Comparison of ENCODE assay signal across 24 cellular contexts in genomic region chr2:27711804-27712203, GRCh38. TPM values are rescaled to one million over a fixed set of nuclear protein-coding genes. Genes with fewer than 3 reads are reported as not detected.
A peak's percentile ranks its signal among the peaks of the same experiment; 100 is the strongest.
DNase-seq lines count a peak whose midpoint lies in the region; ATAC-seq, FAIRE-seq and TF ChIP-seq lines count a peak whose summit lies in the region.
"Had no signal": no experiment of that assay in that cellular context is flagged by ENCODE, and none has a peak within 500 bp of the region (broad histone marks: within the 10 kb centered on the region; RNA-seq: fewer than 3 reads in every experiment).

No MANE protein-coding gene starts in this region.

- H2BK15ac ChIP-seq in IMR-90 (ENCODE audit: low read depth, low read length): no peak overlapping the region; the same call in 2 of the 3 replicates

- peaks cover 2 to 3% of the 10 kb centered on the region in 2 experiments; a peak in 1 of 4 replicates for H3K79me1 ChIP-seq in IMR-90 (ENCODE audit: low read depth in 1 of 2, low read length in 2 of 2)

- peak overlapping the region; percentile 43 for H3K27ac Mint-ChIP-seq in activated naive CD4-positive, alpha-beta T cell treated with anti-CD3 and anti-CD28 coated beads for 36 hours
- H3K27ac Mint-ChIP-seq in activated naive CD4-positive, alpha-beta T cell treated with anti-CD3 and anti-CD28 coated beads, Interleukin-2, amount 50 U/mL, for 72 hours: no peak overlapping the region
- H3K27ac Mint-ChIP-seq: CD4-positive, alpha-beta T cell had no signal

- H3K4me2 ChIP-seq in IMR-90 (ENCODE audit: low read depth, low read length) (no peak overlapping the region), HepG2 (ENCODE audit: low read depth, low read length) (no peak overlapping the region)

- H3K4me3 ChIP-seq in IMR-90 (ENCODE audit: insufficient read depth, low read depth, low read length) (no peak overlapping the region), left lung (no peak overlapping the region), upper lobe of right lung (no peak overlapping the region), HepG2 (replicated peaks in 1 of 3; ENCODE audit: insufficient read depth in 1 of 3, low read depth in 2 of 3, low read length in 3 of 3) (no peak overlapping the region)
- H3K4me3 ChIP-seq: K562, SJCRH30 had no signal

- CTCF ChIA-PET in activated naive CD4-positive, alpha-beta T cell treated with anti-CD3 and anti-CD28 coated beads for 36 hours (lab: Charles Lee): interaction anchor here (0.7 to 3.8 kb wide), 3 partner anchors 8 to 259 kb away, joined by 3 to 24 read pairs (median 15); no protein-coding TSS in a partner anchor
- CTCF ChIA-PET in IMR-90 (lab: Yijun Ruan, JAX): interaction anchor here (1.0 kb wide), 1 partner anchor 8 kb away, joined by 3 read pairs; no protein-coding TSS in a partner anchor
- CTCF ChIA-PET in HepG2 (lab: Yijun Ruan, JAX; ENCODE audit: low intra/inter-chr PET ratio, low total read pairs): no interaction called here

- H3K9me3 Mint-ChIP-seq in activated naive CD4-positive, alpha-beta T cell treated with anti-CD3 and anti-CD28 coated beads for 36 hours: no peaks in the 10 kb centered on the region
- no peaks in the 10 kb centered on the region for H3K9me3 Mint-ChIP-seq in activated naive CD4-positive, alpha-beta T cell treated with anti-CD3 and anti-CD28 coated beads, Interleukin-2, amount 50 U/mL, for 72 hours
- H3K9me3 Mint-ChIP-seq: CD4-positive, alpha-beta T cell had no signal

- dilution Hi-C loops in IMR-90 (cut with HindIII; ENCODE audit: low sequenced_read_pairs, unreplicated experiment): no loop called here

- DNase-seq in activated naive CD4-positive, alpha-beta T cell treated with anti-CD3 and anti-CD28 coated beads for 36 hours: no peak
- DNase-seq in activated naive CD4-positive, alpha-beta T cell treated with anti-CD3 and anti-CD28 coated beads, Interleukin-2, amount 50 U/mL, for 72 hours (ENCODE audit: low spot score in 2 of 2): no peak
- DNase-seq in IMR-90 (no peak), left lung (no peak), upper lobe of right lung (no peak), hypothalamus (lab: John Stamatoyannopoulos, UW) (no peak), HepG2 (ENCODE audit: low spot score) (no peak)
- DNase-seq in activated T-cell treated with anti-CD3 and anti-CD28 coated beads, Interleukin-2, amount 50 U/mL, for 1 hour: no peak
- DNase-seq: 8988T; BE2C; Caco-2; CD4-positive, alpha-beta T cell; GOT3; NCI-H1105 treated with DMSO at 0.1 percent for 48 hours; NCI-H1694; NCI-H2081 treated with DMSO at 0.1 percent for 48 hours; NCI-H226; NCI-H524 treated with DMSO at 0.1 percent for 48 hours; PC-3; SJCRH30 had no signal

- H3K27me3 ChIP-seq in IMR-90 (ENCODE audit: control insufficient read depth, insufficient read depth, low read length): no peaks in the 10 kb centered on the region
- peaks cover 0 to 21% of the 10 kb centered on the region in 2 donors for H3K27me3 ChIP-seq in left lung
- H3K27me3 ChIP-seq in upper lobe of right lung: no peaks in the 10 kb centered on the region
- H3K27me3 ChIP-seq in HepG2 (ENCODE audit: control insufficient read depth in 1 of 2, insufficient read depth in 2 of 2, low read length in 2 of 2): peaks cover 5 to 15% of the 10 kb centered on the region in 2 experiments; a peak in 4 of 5 replicates
- H3K27me3 ChIP-seq: BE2C, SJCRH30 had no signal

- no peak overlapping the region for H4K8ac ChIP-seq in IMR-90 (ENCODE audit: low read depth in 2 of 2, low read length in 2 of 2)

- H3K36me3 Mint-ChIP-seq in activated naive CD4-positive, alpha-beta T cell treated with anti-CD3 and anti-CD28 coated beads for 36 hours (ENCODE audit: low read depth): no peaks in the 10 kb centered on the region
- H3K36me3 Mint-ChIP-seq in activated naive CD4-positive, alpha-beta T cell treated with anti-CD3 and anti-CD28 coated beads, Interleukin-2, amount 50 U/mL, for 72 hours: no peaks in the 10 kb centered on the region

- H2AFZ ChIP-seq in IMR-90 (replicated peaks; ENCODE audit: low read length, poor library complexity): peak overlapping the region; percentile 54
- H2AFZ ChIP-seq in HepG2 (ENCODE audit: low read length): no peak overlapping the region

- POLR2A ChIA-PET in IMR-90 (lab: Charles Lee; ENCODE audit: unreplicated experiment) (no interaction called here), HepG2 (lab: Yijun Ruan, JAX) (interaction anchor here (1.0 to 1.9 kb wide), 3 partner anchors 8 to 41 kb away, joined by 4 to 6 read pairs (median 4); no protein-coding TSS in a partner anchor)

- no peak for TF ChIP-seq CTCF in IMR-90 (conservative IDR thresholded peaks at IDR 0.05; ENCODE audit: low read depth, low read length)
- no peak for TF ChIP-seq CTCF in left lung (IDR thresholded peaks at IDR 0.05)
- no peak for TF ChIP-seq CTCF in upper lobe of right lung (IDR thresholded peaks at IDR 0.05)
- TF ChIP-seq CTCF in HepG2 (CRISPR knock-in tag; IDR thresholded peaks at IDR 0.05): no peak

- no peak for ATAC-seq in activated naive CD4-positive, alpha-beta T cell treated with anti-CD3 and anti-CD28 coated beads, Interleukin-2, amount 50 U/mL, for 72 hours
- ATAC-seq in IMR-90 (ENCODE audit: low read depth) (no peak), left lung (peak; percentile 76), upper lobe of right lung (peak; percentile 47), HepG2 (no peak)
- ATAC-seq: HCT116, K562, PC-3 had no signal

- H3K4me1 ChIP-seq in IMR-90 (ENCODE audit: control insufficient read depth, insufficient read depth, low read length): peaks cover 5% of the 10 kb centered on the region
- peaks cover 18 to 40% of the 10 kb centered on the region in 2 donors for H3K4me1 ChIP-seq in left lung
- H3K4me1 ChIP-seq in upper lobe of right lung: peaks cover 12% of the 10 kb centered on the region
- peaks cover 53% of the 10 kb centered on the region for H3K4me1 ChIP-seq in HepG2 (ENCODE audit: insufficient read depth, low read length)

- FAIRE-seq in HepG2 (lab: Jason Lieb, UNC): no peak
- FAIRE-seq: GM12891, K562 had no signal

- BruUV-seq in IMR-90 (replicated peaks; lab: Mats Ljungman, UMichigan) (no TSS peak), HepG2 (replicated peaks; lab: Mats Ljungman, UMichigan) (no TSS peak)

- TF ChIP-seq RAD21 in IMR-90 (IDR thresholded peaks at IDR 0.05; ENCODE audit: low read length) (no peak), HepG2 (CRISPR knock-in tag; IDR thresholded peaks at IDR 0.05) (no peak)

- no peak overlapping the region for H2AK9ac ChIP-seq in IMR-90 (replicated peaks; ENCODE audit: low read depth, low read length, poor library complexity)

- H3K4me1 Mint-ChIP-seq in activated naive CD4-positive, alpha-beta T cell treated with anti-CD3 and anti-CD28 coated beads for 36 hours (ENCODE audit: low read depth): peaks cover 27% of the 10 kb centered on the region

- H4K91ac ChIP-seq in IMR-90 (ENCODE audit: insufficient read depth, low read depth, low read length): no peak overlapping the region

- H3K14ac ChIP-seq in IMR-90 (replicated peaks; ENCODE audit: low read depth, low read length): no peak overlapping the region

- H3K79me2 ChIP-seq in HepG2 (ENCODE audit: insufficient read depth, low read length): no peaks in the 10 kb centered on the region

- no peak overlapping the region for H3K56ac ChIP-seq in IMR-90 (ENCODE audit: extremely low read depth, insufficient read depth, low read length)

- no peak overlapping the region for H3K23ac ChIP-seq in IMR-90 (ENCODE audit: low read depth, low read length)

- H2BK20ac ChIP-seq in IMR-90 (ENCODE audit: low read depth, low read length): no peak overlapping the region

- H2BK120ac ChIP-seq in IMR-90 (ENCODE audit: low read depth, low read length): no peak overlapping the region

- no peaks in the 10 kb centered on the region for H3K9me3 ChIP-seq in IMR-90 (ENCODE audit: control insufficient read depth, insufficient read depth, low read length)
- H3K9me3 ChIP-seq in left lung: no peaks in the 10 kb centered on the region
- H3K9me3 ChIP-seq in upper lobe of right lung: no peaks in the 10 kb centered on the region
- H3K9me3 ChIP-seq in HepG2 (ENCODE audit: low read length): no peaks in the 10 kb centered on the region
- H3K9me3 ChIP-seq: BE2C, Caco-2, SJCRH30 had no signal

- H4K5ac ChIP-seq in IMR-90 (ENCODE audit: low read depth, low read length): no peak overlapping the region

- no peak for TF ChIP-seq EP300 in HepG2 (IDR thresholded peaks at IDR 0.05; ENCODE audit: low read depth in 2 of 2, low read length in 2 of 2)
- TF ChIP-seq EP300 in HepG2 (CRISPR knock-in tag; IDR thresholded peaks at IDR 0.05; ENCODE audit: borderline replicate concordance): no peak

- H3K9ac ChIP-seq in IMR-90 (ENCODE audit: low read depth, low read length) (no peak overlapping the region), HepG2 (ENCODE audit: insufficient read depth, low read depth, low read length) (no peak overlapping the region)

- intact Hi-C loops in activated naive CD4-positive, alpha-beta T cell treated with anti-CD3 and anti-CD28 coated beads for 36 hours (cut with micrococcal nuclease): loop anchor here (1.0 kb wide), 1 partner anchor 8 kb away; no protein-coding TSS in a partner anchor
- intact Hi-C loops in IMR-90 (cut with micrococcal nuclease): no loop called here
- intact Hi-C loops in left lung (cut with DNase I): no loop called here
- intact Hi-C loops in upper lobe of right lung (cut with DNase I): no loop called here
- intact Hi-C loops in HepG2 (cut with micrococcal nuclease; ENCODE audit: unreplicated experiment): no loop called here

- in situ Hi-C loops in IMR-90 (cut with MboI; ENCODE audit: low sequenced_read_pairs): no loop called here
- in situ Hi-C loops in HepG2 (cut with HindIII; ENCODE audit: extremely low pct_ligation_motif_present, low pct_unique_long_range_greater_than_20kb): no loop called here

- H2AK5ac ChIP-seq in IMR-90 (ENCODE audit: low read depth, low read length): no peak overlapping the region

- H3K4ac ChIP-seq in IMR-90 (ENCODE audit: low read depth, low read length): peak overlapping the region; percentile 34; the same call in 1 of the 2 replicates

- TF ChIP-seq POLR2A in IMR-90 (IDR thresholded peaks at IDR 0.05; ENCODE audit: low read depth, low read length) (no peak), HepG2 (IDR thresholded peaks at IDR 0.05; ENCODE audit: insufficient read depth in 1 of 2, low read depth in 2 of 2, low read length in 2 of 2) (no peak)

- WGBS in IMR-90 (ENCODE audit: extremely low coverage in 2 of 2, insufficient read length in 1 of 2), 2 experiments: 100% methylated on average over 4 of the region's 5 CpGs; no CpG with 5 or more reads in 1 of the 2 experiments
- WGBS in HepG2 (ENCODE audit: low lambda C conversion rate): 41% methylated on average over 5 of the region's 5 CpGs

- H3K36me3 ChIP-seq in IMR-90 (ENCODE audit: control insufficient read depth, insufficient read depth, low read length) (no peaks in the 10 kb centered on the region), left lung (no peaks in the 10 kb centered on the region), upper lobe of right lung (no peaks in the 10 kb centered on the region), HepG2 (replicated peaks in 1 of 2; ENCODE audit: control insufficient read depth in 1 of 2, insufficient read depth in 2 of 2, low read length in 2 of 2) (no peaks in the 10 kb centered on the region)
- H3K36me3 ChIP-seq: BE2C, SJCRH30 had no signal

- H3K27ac ChIP-seq in IMR-90 (ENCODE audit: insufficient read depth, low read length) (no peak overlapping the region), left lung (peak overlapping the region in 1 of 2 donors; percentile 22), upper lobe of right lung (no peak overlapping the region), HepG2 (ENCODE audit: extremely low read length, insufficient read depth, low read length) (no peak overlapping the region)
- H3K27ac ChIP-seq: RWPE1, SJCRH30 had no signal

- peaks cover 10% of the 10 kb centered on the region for H3K9me1 ChIP-seq in IMR-90 (ENCODE audit: insufficient read depth, low read length)

- H2BK5ac ChIP-seq in IMR-90 (ENCODE audit: low read depth, low read length, poor library complexity, severe bottlenecking): no peak overlapping the region

- H3K18ac ChIP-seq in IMR-90 (ENCODE audit: low read depth, low read length): no peak overlapping the region

- H3K4me3 Mint-ChIP-seq in activated naive CD4-positive, alpha-beta T cell treated with anti-CD3 and anti-CD28 coated beads for 36 hours: no peak overlapping the region
- H3K4me3 Mint-ChIP-seq: CD4-positive, alpha-beta T cell had no signal

- H3K27me3 Mint-ChIP-seq in activated naive CD4-positive, alpha-beta T cell treated with anti-CD3 and anti-CD28 coated beads for 36 hours (ENCODE audit: low read depth): peaks cover 6% of the 10 kb centered on the region

- H4K20me1 ChIP-seq in IMR-90 (ENCODE audit: insufficient read depth, low read length): no peaks in the 10 kb centered on the region
- no peaks in the 10 kb centered on the region for H4K20me1 ChIP-seq in HepG2 (ENCODE audit: insufficient read depth, low read length)

RNA-seq across cellular contexts. Expression of gene SLC4A1AP, which starts 48.1 kb away (rescaled TPM):
- total RNA-seq in activated naive CD4-positive, alpha-beta T cell treated with anti-CD3 and anti-CD28 coated beads for 36 hours: 10 to 100 TPM; 21.2 to 22.2 TPM
- total RNA-seq in activated naive CD4-positive, alpha-beta T cell treated with anti-CD3 and anti-CD28 coated beads, Interleukin-2, amount 50 U/mL, for 72 hours: 10 to 100 TPM; 23.9 to 28.1 TPM
- total RNA-seq in IMR-90 (2012; rRNA removed) (11.7 and 17.8 TPM in 2 replicates), left lung (10 to 100 TPM; 18.5 to 20.3 TPM), upper lobe of right lung (18.7 TPM), HepG2 (2016; rRNA removed; fragmentation: Illumina TruSeq; extraction: Trizol) (44.6 and 59.0 TPM in 2 replicates)
- polyA plus RNA-seq in IMR-90 (2012; rRNA removed) (13.3 and 13.6 TPM in 2 replicates), HepG2 (2011; rRNA removed) (13.4 and 15.3 TPM in 2 replicates)
- 4.5 and 5.5 TPM in 2 replicates for polyA plus RNA-seq in IMR-90 (2012; cell fraction: cytosol; rRNA removed)
- polyA plus RNA-seq in IMR-90 (2012; cell fraction: nucleus; rRNA removed; ENCODE audit: low replicate concordance): 8.7 and 10.3 TPM in 2 replicates
- total RNA-seq in HepG2 (2016; cell fraction: cytosol; rRNA removed; fragmentation: Illumina TruSeq; extraction: Trizol; ENCODE audit: low read depth): 4.9 and 6.1 TPM in 2 replicates
- total RNA-seq in HepG2 (2016; cell fraction: insoluble cytoplasmic fraction; rRNA removed; fragmentation: Illumina TruSeq; extraction: Trizol): 44.0 and 52.8 TPM in 2 replicates
- total RNA-seq in HepG2 (2016; cell fraction: membrane; rRNA removed; fragmentation: Illumina TruSeq; extraction: Trizol): 8.2 and 10.0 TPM in 2 replicates
- total RNA-seq in HepG2 (2016; cell fraction: nucleus; rRNA removed; fragmentation: Illumina TruSeq; extraction: Trizol): 31.4 and 34.3 TPM in 2 replicates
- 9.4 and 10.5 TPM in 2 replicates for polyA plus RNA-seq in HepG2 (2011; cell fraction: cytosol; rRNA removed)
- polyA plus RNA-seq in HepG2 (2011; cell fraction: nucleus; rRNA removed): 18.1 and 21.0 TPM in 2 replicates
- 21.9 and 28.3 TPM in 2 replicates for polyA plus RNA-seq in HepG2 (2012)
- polyA plus RNA-seq in HepG2 (2016; cell fraction: cytosol; fragmentation: Illumina TruSeq; extraction: Trizol; ENCODE audit: low read depth): 1.9 and 2.3 TPM in 2 replicates
- polyA plus RNA-seq in HepG2 (2016; cell fraction: insoluble cytoplasmic fraction; fragmentation: Illumina TruSeq; extraction: Trizol; ENCODE audit: low read depth): 49.7 and 51.9 TPM in 2 replicates
- 3.4 and 4.5 TPM in 2 replicates for polyA plus RNA-seq in HepG2 (2016; cell fraction: membrane; fragmentation: Illumina TruSeq; extraction: Trizol; ENCODE audit: low read depth)
- polyA plus RNA-seq in HepG2 (2016; cell fraction: nucleus; fragmentation: Illumina TruSeq; extraction: Trizol; ENCODE audit: insufficient read depth, low read depth): 42.8 and 45.5 TPM in 2 replicates
- 11.2 and 15.3 TPM in 2 replicates for polyA minus RNA-seq in HepG2 (2011; rRNA and poly(A)+ RNA removed; ENCODE audit: low replicate concordance)
- 13.8 and 14.9 TPM in 2 replicates for polyA minus RNA-seq in HepG2 (2011; cell fraction: cytosol; rRNA and poly(A)+ RNA removed)
- 18.9 and 22.8 TPM in 2 replicates for polyA minus RNA-seq in HepG2 (2011; cell fraction: nucleus; rRNA and poly(A)+ RNA removed)

RNA-seq across cellular contexts. Expression of gene SUPT7L, which starts 48.4 kb away (rescaled TPM):
- 10 to 100 TPM; 27.8 to 29.7 TPM for total RNA-seq in activated naive CD4-positive, alpha-beta T cell treated with anti-CD3 and anti-CD28 coated beads for 36 hours
- 10 to 100 TPM; 30.3 to 35.7 TPM for total RNA-seq in activated naive CD4-positive, alpha-beta T cell treated with anti-CD3 and anti-CD28 coated beads, Interleukin-2, amount 50 U/mL, for 72 hours
- total RNA-seq in IMR-90 (2012; rRNA removed): 16.7 and 23.1 TPM in 2 replicates
- 31.3 and 33.4 TPM in 2 replicates for polyA plus RNA-seq in IMR-90 (2012; rRNA removed)
- 12.7 and 15.6 TPM in 2 replicates for polyA plus RNA-seq in IMR-90 (2012; cell fraction: cytosol; rRNA removed)
- 61.5 and 126 TPM in 2 replicates for polyA plus RNA-seq in IMR-90 (2012; cell fraction: nucleus; rRNA removed; ENCODE audit: low replicate concordance)
- 10 to 100 TPM; 30.8 to 32.2 TPM for total RNA-seq in left lung
- total RNA-seq in upper lobe of right lung: 30.5 TPM
- total RNA-seq in HepG2 (2016; rRNA removed; fragmentation: Illumina TruSeq; extraction: Trizol): 28.7 and 32.9 TPM in 2 replicates
- total RNA-seq in HepG2 (2016; cell fraction: cytosol; rRNA removed; fragmentation: Illumina TruSeq; extraction: Trizol; ENCODE audit: low read depth): 4.8 and 5.8 TPM in 2 replicates
- 27.3 and 33.0 TPM in 2 replicates for total RNA-seq in HepG2 (2016; cell fraction: insoluble cytoplasmic fraction; rRNA removed; fragmentation: Illumina TruSeq; extraction: Trizol)
- 11.7 TPM in 2 replicates for total RNA-seq in HepG2 (2016; cell fraction: membrane; rRNA removed; fragmentation: Illumina TruSeq; extraction: Trizol)
- 46.3 and 47.7 TPM in 2 replicates for total RNA-seq in HepG2 (2016; cell fraction: nucleus; rRNA removed; fragmentation: Illumina TruSeq; extraction: Trizol)
- 77.5 and 78.0 TPM in 2 replicates for polyA plus RNA-seq in HepG2 (2011; rRNA removed)
- polyA plus RNA-seq in HepG2 (2011; cell fraction: cytosol; rRNA removed): 42.9 and 43.8 TPM in 2 replicates
- polyA plus RNA-seq in HepG2 (2011; cell fraction: nucleus; rRNA removed): 131 and 148 TPM in 2 replicates
- 36.6 and 37.0 TPM in 2 replicates for polyA plus RNA-seq in HepG2 (2012)
- polyA plus RNA-seq in HepG2 (2016; cell fraction: cytosol; fragmentation: Illumina TruSeq; extraction: Trizol; ENCODE audit: low read depth): 2.7 and 2.9 TPM in 2 replicates
- 35.5 and 40.9 TPM in 2 replicates for polyA plus RNA-seq in HepG2 (2016; cell fraction: insoluble cytoplasmic fraction; fragmentation: Illumina TruSeq; extraction: Trizol; ENCODE audit: low read depth)
- 7.6 and 8.4 TPM in 2 replicates for polyA plus RNA-seq in HepG2 (2016; cell fraction: membrane; fragmentation: Illumina TruSeq; extraction: Trizol; ENCODE audit: low read depth)
- 97.5 and 99.5 TPM in 2 replicates for polyA plus RNA-seq in HepG2 (2016; cell fraction: nucleus; fragmentation: Illumina TruSeq; extraction: Trizol; ENCODE audit: insufficient read depth, low read depth)
- polyA minus RNA-seq in HepG2 (2011; rRNA and poly(A)+ RNA removed; ENCODE audit: low replicate concordance): 56.7 and 59.6 TPM in 2 replicates
- 26.8 and 31.8 TPM in 2 replicates for polyA minus RNA-seq in HepG2 (2011; cell fraction: cytosol; rRNA and poly(A)+ RNA removed)
- polyA minus RNA-seq in HepG2 (2011; cell fraction: nucleus; rRNA and poly(A)+ RNA removed): 76.9 and 100 TPM in 2 replicates

RNA-seq across cellular contexts. Expression of gene MRPL33, which starts 59.7 kb away (rescaled TPM):
- total RNA-seq in activated naive CD4-positive, alpha-beta T cell treated with anti-CD3 and anti-CD28 coated beads for 36 hours: 10 to 100 TPM; 57.4 to 60.5 TPM
- 10 to 100 TPM; 61.7 to 70.5 TPM for total RNA-seq in activated naive CD4-positive, alpha-beta T cell treated with anti-CD3 and anti-CD28 coated beads, Interleukin-2, amount 50 U/mL, for 72 hours
- total RNA-seq in IMR-90 (2012; rRNA removed) (13.3 and 48.6 TPM in 2 replicates), left lung (100 to 1,000 TPM in 1 of 2 donors, 10 to 100 TPM in 1; 75.2 to 110 TPM), upper lobe of right lung (79.4 TPM), HepG2 (2016; rRNA removed; fragmentation: Illumina TruSeq; extraction: Trizol) (218 and 227 TPM in 2 replicates)
- polyA plus RNA-seq in IMR-90 (2012; rRNA removed) (88.0 and 101 TPM in 2 replicates), HepG2 (2011; rRNA removed) (54.9 and 69.7 TPM in 2 replicates)
- 10.5 and 17.0 TPM in 2 replicates for polyA plus RNA-seq in IMR-90 (2012; cell fraction: cytosol; rRNA removed)
- polyA plus RNA-seq in IMR-90 (2012; cell fraction: nucleus; rRNA removed; ENCODE audit: low replicate concordance): 2.6 and 31.4 TPM in 2 replicates
- 206 and 269 TPM in 2 replicates for total RNA-seq in HepG2 (2016; cell fraction: cytosol; rRNA removed; fragmentation: Illumina TruSeq; extraction: Trizol; ENCODE audit: low read depth)
- total RNA-seq in HepG2 (2016; cell fraction: insoluble cytoplasmic fraction; rRNA removed; fragmentation: Illumina TruSeq; extraction: Trizol): 231 and 234 TPM in 2 replicates
- 210 and 239 TPM in 2 replicates for total RNA-seq in HepG2 (2016; cell fraction: membrane; rRNA removed; fragmentation: Illumina TruSeq; extraction: Trizol)
- total RNA-seq in HepG2 (2016; cell fraction: nucleus; rRNA removed; fragmentation: Illumina TruSeq; extraction: Trizol): 93.8 and 105 TPM in 2 replicates
- polyA plus RNA-seq in HepG2 (2011; cell fraction: cytosol; rRNA removed): 29.2 and 44.3 TPM in 2 replicates
- 19.7 and 29.3 TPM in 2 replicates for polyA plus RNA-seq in HepG2 (2011; cell fraction: nucleus; rRNA removed)
- polyA plus RNA-seq in HepG2 (2012): 135 and 250 TPM in 2 replicates
- 238 and 374 TPM in 2 replicates for polyA plus RNA-seq in HepG2 (2016; cell fraction: cytosol; fragmentation: Illumina TruSeq; extraction: Trizol; ENCODE audit: low read depth)
- 240 and 279 TPM in 2 replicates for polyA plus RNA-seq in HepG2 (2016; cell fraction: insoluble cytoplasmic fraction; fragmentation: Illumina TruSeq; extraction: Trizol; ENCODE audit: low read depth)
- 207 and 271 TPM in 2 replicates for polyA plus RNA-seq in HepG2 (2016; cell fraction: membrane; fragmentation: Illumina TruSeq; extraction: Trizol; ENCODE audit: low read depth)
- polyA plus RNA-seq in HepG2 (2016; cell fraction: nucleus; fragmentation: Illumina TruSeq; extraction: Trizol; ENCODE audit: insufficient read depth, low read depth): 189 and 213 TPM in 2 replicates
- polyA minus RNA-seq in HepG2 (2011; rRNA and poly(A)+ RNA removed; ENCODE audit: low replicate concordance): 1.6 and 6.6 TPM in 2 replicates
- polyA minus RNA-seq in HepG2 (2011; cell fraction: cytosol; rRNA and poly(A)+ RNA removed): 17.9 and 19.8 TPM in 2 replicates
- polyA minus RNA-seq in HepG2 (2011; cell fraction: nucleus; rRNA and poly(A)+ RNA removed): 35.8 and 39.4 TPM in 2 replicates

Comparison
In these comparisons a context has a peak if more than half of its experiments do, and no peak if none do; other contexts are left out.
1. ATAC-seq: peak in left lung (single experiment) and upper lobe of right lung (single experiment); none in activated naive CD4-positive, alpha-beta T cell treated with anti-CD3 and anti-CD28 coated beads, Interleukin-2, amount 50 U/mL, for 72 hours (0 of 2), IMR-90 (single experiment) and HepG2 (single experiment).